In genomic region chr6:136508701-136509387, GRCh38 we compare ENCODE assay signal across 1 cellular context.
TF ChIP-seq lines count a peak whose summit lies in the region.

No MANE protein-coding gene starts in this region.

TF ChIP-seq in SK-N-SH, 30 proteins besides CTCF, POLR2A, EP300 and RAD21 (continued from another document):
- no peak for TF ChIP-seq REST (IDR thresholded peaks at IDR 0.05; ENCODE audit: low read depth, low read length)
- no peak for TF ChIP-seq TAF1 (IDR thresholded peaks at IDR 0.05; ENCODE audit: borderline replicate concordance, low read depth, low read length)
- no peak for TF ChIP-seq USF1 (IDR thresholded peaks at IDR 0.05; ENCODE audit: borderline replicate concordance, low read depth)
- no peak for TF ChIP-seq TEAD4 (IDR thresholded peaks at IDR 0.05; ENCODE audit: borderline replicate concordance, insufficient read depth)
- no peak for TF ChIP-seq TCF12 (IDR thresholded peaks at IDR 0.05)
